ENCODE assay signal across 12 cellular contexts in the genomic region with DNA sequence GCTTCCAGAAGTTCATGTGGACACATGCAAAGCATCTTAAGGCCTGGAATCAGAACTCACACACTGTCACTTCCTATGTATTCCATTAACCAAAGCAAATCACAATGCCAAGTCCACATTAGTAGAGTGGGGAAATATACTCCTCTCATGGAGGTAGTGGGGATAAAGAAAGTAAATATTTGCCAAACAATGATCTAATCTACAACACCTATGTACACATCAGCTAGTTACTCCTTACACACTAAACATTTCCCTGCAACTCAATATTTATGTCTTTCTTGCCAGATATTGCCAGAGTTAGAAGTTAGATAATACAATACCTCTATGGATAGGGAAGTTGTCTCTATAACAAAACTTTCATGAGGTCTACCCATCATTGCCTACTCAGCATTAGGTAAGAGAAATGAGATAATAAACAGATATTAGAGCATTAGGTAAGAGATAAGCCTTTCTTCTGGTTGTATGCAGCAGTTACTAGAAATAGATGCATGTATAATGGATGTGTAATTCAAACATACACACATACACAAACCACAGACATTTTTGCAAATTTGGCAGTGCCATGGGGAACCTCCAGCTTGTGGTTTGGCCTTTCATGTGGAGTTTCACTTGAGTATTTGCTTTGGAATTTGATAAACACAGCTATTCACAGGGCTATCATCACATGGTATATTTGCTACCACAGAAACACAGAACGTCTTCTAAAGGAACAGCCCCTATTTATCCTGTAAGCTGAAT.
DNase-seq lines count a peak whose midpoint lies in the region; ATAC-seq and TF ChIP-seq lines count a peak whose summit lies in the region.
"Had no signal": no experiment of that assay in that cellular context is flagged by ENCODE, and none has a peak within 500 bp of the region (broad histone marks: within the 10 kb centered on the region; RNA-seq: fewer than 3 reads in every experiment).

No MANE protein-coding gene starts in this region.

- H3K36me3 Mint-ChIP-seq in HFFc6 (ENCODE audit: low read depth) (peaks cover 4% of the 10 kb centered on the region; the same call in 1 of the 2 replicates), endodermal cell (ENCODE audit: low read depth) (no peaks in the 10 kb centered on the region)
- H3K36me3 Mint-ChIP-seq in activated T-helper 2 cell treated with anti-CD3 and anti-CD28 coated beads, Interferon-gamma antibody, Interleukin-2, Interleukin-4, amounts not matched to agents 10 μg/mL and 5 μg/mL and 100 μg/mL, durations not matched to agents 14 hours and 24 hours and 36 hours (ENCODE audit: low read depth): no peaks in the 10 kb centered on the region

- no peaks in the 10 kb centered on the region for H3K27me3 ChIP-seq in RWPE2 (ENCODE audit: insufficient read depth, poor library complexity, severe bottlenecking)
- H3K27me3 ChIP-seq in endodermal cell (ENCODE audit: control insufficient read depth, insufficient read depth, low read length, poor library complexity, severe bottlenecking): no peaks in the 10 kb centered on the region

- no peaks in the 10 kb centered on the region for H3K9me3 Mint-ChIP-seq in HFFc6
- no peaks in the 10 kb centered on the region for H3K9me3 Mint-ChIP-seq in activated T-helper 2 cell treated with anti-CD3 and anti-CD28 coated beads, Interferon-gamma antibody, Interleukin-2, Interleukin-4, amounts not matched to agents 10 μg/mL and 5 μg/mL and 100 μg/mL, durations not matched to agents 14 hours and 24 hours and 36 hours
- H3K9me3 Mint-ChIP-seq in endodermal cell: no peaks in the 10 kb centered on the region

- H3K36me3 ChIP-seq in RWPE2 (ENCODE audit: low read depth) (no peaks in the 10 kb centered on the region), endodermal cell (ENCODE audit: control insufficient read depth, insufficient read depth, low read length) (no peaks in the 10 kb centered on the region)

- in situ Hi-C loops in ACHN (cut with HindIII; ENCODE audit: low pct_ligation_motif_present, low pct_unique_long_range_greater_than_20kb, low sequenced_read_pairs): no loop called here

- H3K27ac Mint-ChIP-seq in HFFc6 (peak overlapping the region; percentile 9; the same call in 1 of the 2 replicates), endodermal cell (no peak overlapping the region)
- H3K27ac Mint-ChIP-seq in activated T-helper 2 cell treated with anti-CD3 and anti-CD28 coated beads, Interferon-gamma antibody, Interleukin-2, Interleukin-4, amounts not matched to agents 10 μg/mL and 5 μg/mL and 100 μg/mL, durations not matched to agents 14 hours and 24 hours and 36 hours: no peak overlapping the region

- H3K9me3 ChIP-seq in RWPE2 (ENCODE audit: severe bottlenecking) (no peaks in the 10 kb centered on the region), endodermal cell (ENCODE audit: control insufficient read depth, low read length) (no peaks in the 10 kb centered on the region)

- H3K9ac ChIP-seq in endodermal cell (ENCODE audit: extremely low read depth, low read length, poor library complexity, severe bottlenecking): no peak overlapping the region

- DNase-seq in ACHN: peak; percentile 64
- DNase-seq in HFFc6: peak; percentile 96
- no peak for DNase-seq in RWPE2 (ENCODE audit: low spot score)
- peak; percentile 93 for DNase-seq in fibroblast of pulmonary artery (ENCODE audit: low read depth)
- DNase-seq in activated T-helper 2 cell treated with anti-CD3 and anti-CD28 coated beads, Interferon-gamma antibody, Interleukin-2, Interleukin-4, amounts not matched to agents 10 μg/mL and 5 μg/mL and 100 μg/mL, durations not matched to agents 14 hours and 24 hours and 36 hours (ENCODE audit: low spot score): no peak
- DNase-seq in NOMO-1 treated with DMSO at 0.1 percent for 48 hours (lab: John Stamatoyannopoulos, UW; ENCODE audit: unreplicated experiment): no peak
- DNase-seq in endodermal cell: no peak
- DNase-seq: activated T-cell treated with anti-CD3 and anti-CD28 coated beads, Interleukin-2, amount 50 U/mL, for 4 hours; C1 segment of cervical spinal cord; dermis blood vessel endothelial cell; posterior cingulate gyrus had no signal

- WGBS in endodermal cell (ENCODE audit: insufficient coverage in 1 of 2, insufficient read length in 1 of 2), 2 experiments: 86% methylated on average over 1 of the region's 1 CpG; no CpG with 5 or more reads in 1 of the 2 experiments

- H3K4me1 ChIP-seq in RWPE2 (ENCODE audit: insufficient read depth, poor library complexity, severe bottlenecking): peaks cover 17% of the 10 kb centered on the region
- no peaks in the 10 kb centered on the region for H3K4me1 ChIP-seq in endodermal cell (ENCODE audit: control insufficient read depth, insufficient read depth, low read length)

- peaks cover 26% of the 10 kb centered on the region for H3K27me3 Mint-ChIP-seq in HFFc6 (ENCODE audit: insufficient read depth)
- H3K27me3 Mint-ChIP-seq in activated T-helper 2 cell treated with anti-CD3 and anti-CD28 coated beads, Interferon-gamma antibody, Interleukin-2, Interleukin-4, amounts not matched to agents 10 μg/mL and 5 μg/mL and 100 μg/mL, durations not matched to agents 14 hours and 24 hours and 36 hours (ENCODE audit: low read depth): no peaks in the 10 kb centered on the region
- H3K27me3 Mint-ChIP-seq in endodermal cell (ENCODE audit: insufficient read depth): no peaks in the 10 kb centered on the region

- H3K4me1 Mint-ChIP-seq in HFFc6 (ENCODE audit: low read depth) (peaks cover 42% of the 10 kb centered on the region), endodermal cell (peaks cover 5% of the 10 kb centered on the region)
- H3K4me1 Mint-ChIP-seq in activated T-helper 2 cell treated with anti-CD3 and anti-CD28 coated beads, Interferon-gamma antibody, Interleukin-2, Interleukin-4, amounts not matched to agents 10 μg/mL and 5 μg/mL and 100 μg/mL, durations not matched to agents 14 hours and 24 hours and 36 hours (ENCODE audit: low read depth): no peaks in the 10 kb centered on the region

- H3K4me3 ChIP-seq in RWPE2 (ENCODE audit: severe bottlenecking): no peak overlapping the region
- no peak overlapping the region for H3K4me3 ChIP-seq in fibroblast of pulmonary artery (replicated peaks; ENCODE audit: low read depth, low read length)
- H3K4me3 ChIP-seq in endodermal cell (ENCODE audit: low read length): no peak overlapping the region

- intact Hi-C loops in activated T-helper 2 cell treated with anti-CD3 and anti-CD28 coated beads, Interferon-gamma antibody, Interleukin-2, Interleukin-4, amounts not matched to agents 10 μg/mL and 5 μg/mL and 100 μg/mL, durations not matched to agents 14 hours and 24 hours and 36 hours (cut with micrococcal nuclease): no loop called here

- TF ChIP-seq CTCF in HFFc6 (IDR thresholded peaks at IDR 0.05) (no peak), RWPE2 (IDR thresholded peaks at IDR 0.05; ENCODE audit: poor library complexity, severe bottlenecking) (no peak), fibroblast of pulmonary artery (IDR thresholded peaks at IDR 0.05; ENCODE audit: low read length, missing control alignments) (no peak), endodermal cell (conservative IDR thresholded peaks at IDR 0.05) (no peak)

- ATAC-seq in RWPE2 (ENCODE audit: low read depth) (peak; percentile 85), HG02973 (IDR thresholded peaks at IDR 0.05; ENCODE audit: unreplicated experiment) (no peak)
- ATAC-seq: activated T-cell treated with anti-CD3 and anti-CD28 coated beads, Interleukin-2, amount 50 U/mL, for 4 hours had no signal

- H3K4me3 Mint-ChIP-seq in HFFc6 (no peak overlapping the region), endodermal cell (no peak overlapping the region)
- H3K4me3 Mint-ChIP-seq in activated T-helper 2 cell treated with anti-CD3 and anti-CD28 coated beads, Interferon-gamma antibody, Interleukin-2, Interleukin-4, amounts not matched to agents 10 μg/mL and 5 μg/mL and 100 μg/mL, durations not matched to agents 14 hours and 24 hours and 36 hours (ENCODE audit: low read depth): no peak overlapping the region
- H3K4me3 Mint-ChIP-seq: activated T-cell treated with anti-CD3 and anti-CD28 coated beads, Interleukin-2, amount 50 U/mL, for 4 hours had no signal

- H3K27ac ChIP-seq in RWPE2 (ENCODE audit: poor library complexity, severe bottlenecking): no peak overlapping the region
- H3K27ac ChIP-seq in endodermal cell (ENCODE audit: low read depth, low read length): no peak overlapping the region

Comparison
In these comparisons a context has a peak if more than half of its experiments do, and no peak if none do; other contexts are left out.
1. DNase-seq: peak in ACHN (single experiment), HFFc6 (single experiment) and fibroblast of pulmonary artery (single experiment); none in RWPE2 (single experiment), activated T-helper 2 cell treated with anti-CD3 and anti-CD28 coated beads, Interferon-gamma antibody, Interleukin-2, Interleukin-4, amounts not matched to agents 10 μg/mL and 5 μg/mL and 100 μg/mL, durations not matched to agents 14 hours and 24 hours and 36 hours (single experiment), NOMO-1 treated with DMSO at 0.1 percent for 48 hours (single experiment) and endodermal cell (single experiment).